ENCODE assay signal across 21 cellular contexts in genomic region chr7:1911571-1911970, GRCh38.
"Had no signal": no experiment of that assay in that cellular context is flagged by ENCODE, and none has a peak within 500 bp of the region (broad histone marks: within the 10 kb centered on the region; RNA-seq: fewer than 3 reads in every experiment).

No MANE protein-coding gene starts in this region.

- H3K36me3 Mint-ChIP-seq: natural killer cell treated with Interleukin-12 subunit alpha and Interleukin-12 subunit beta and Interleukin-15 and Interleukin-18, amount 100 ng/mL, for 72 hours had no signal

- DNase-seq: cerebellar nuclear complex; dermis blood vessel endothelial cell; gastrocnemius medialis; islet precursor cell; left ventricle myocardium inferior; mesenchymal stem cell; midbrain; occipital lobe; right lobe of liver; stimulated activated CD4-positive, alpha-beta T cell treated with anti-CD3 and anti-CD28 coated beads, Interleukin-4, amount 100 ng/mL, for 1 hour; stimulated activated CD8-positive, alpha-beta memory T cell treated with anti-CD3 and anti-CD28 coated beads, Interleukin-4, amount 100 ng/mL, for 48 hours; stimulated activated naive B cell treated with anti-CD40 and anti-IgM and Interleukin-4, amounts not matched to agents 10 μg/mL and 1 μg/mL and 100 μg/mL, for 72 hours; stimulated activated naive CD8-positive, alpha-beta T cell treated with anti-CD3 and anti-CD28 coated beads, Interleukin-15, amount 100 ng/mL, for 72 hours; upper lobe of right lung had no signal

- H3K9me3 ChIP-seq: gastrocnemius medialis, left ventricle myocardium inferior, pancreas, right lobe of liver, testis, tibial nerve, upper lobe of right lung had no signal

- H3K27ac Mint-ChIP-seq: natural killer cell treated with Interleukin-12 subunit alpha and Interleukin-12 subunit beta and Interleukin-15 and Interleukin-18, amount 100 ng/mL, for 72 hours; stimulated activated naive CD8-positive, alpha-beta T cell treated with anti-CD3 and anti-CD28 coated beads, Interleukin-15, amount 100 ng/mL, for 72 hours had no signal

- H3K4me3 Mint-ChIP-seq: natural killer cell treated with Interleukin-12 subunit alpha and Interleukin-12 subunit beta and Interleukin-15 and Interleukin-18, amount 100 ng/mL, for 72 hours; stimulated activated naive B cell treated with anti-CD40 and anti-IgM and Interleukin-4, amounts not matched to agents 10 μg/mL and 1 μg/mL and 100 μg/mL, for 72 hours; stimulated activated naive CD8-positive, alpha-beta T cell treated with anti-CD3 and anti-CD28 coated beads, Interleukin-15, amount 100 ng/mL, for 72 hours had no signal

- H3K4me1 ChIP-seq: gastrocnemius medialis, pancreas, right lobe of liver, upper lobe of right lung had no signal

- H3K9me3 Mint-ChIP-seq: natural killer cell treated with Interleukin-12 subunit alpha and Interleukin-12 subunit beta and Interleukin-15 and Interleukin-18, amount 100 ng/mL, for 72 hours; stimulated activated naive B cell treated with anti-CD40 and anti-IgM and Interleukin-4, amounts not matched to agents 10 μg/mL and 1 μg/mL and 100 μg/mL, for 72 hours; stimulated activated naive CD8-positive, alpha-beta T cell treated with anti-CD3 and anti-CD28 coated beads, Interleukin-15, amount 100 ng/mL, for 72 hours had no signal

- H3K27me3 Mint-ChIP-seq: natural killer cell treated with Interleukin-12 subunit alpha and Interleukin-12 subunit beta and Interleukin-15 and Interleukin-18, amount 100 ng/mL, for 72 hours; progenitor cell of endocrine pancreas; stimulated activated naive B cell treated with anti-CD40 and anti-IgM and Interleukin-4, amounts not matched to agents 10 μg/mL and 1 μg/mL and 100 μg/mL, for 72 hours; stimulated activated naive CD8-positive, alpha-beta T cell treated with anti-CD3 and anti-CD28 coated beads, Interleukin-15, amount 100 ng/mL, for 72 hours had no signal

- H3K36me3 ChIP-seq: gastrocnemius medialis, left ventricle myocardium inferior, pancreas, right lobe of liver, upper lobe of right lung had no signal

- H3K4me3 ChIP-seq: gastrocnemius medialis, left ventricle myocardium inferior, lung, pancreas, right lobe of liver, testis, tibial nerve, upper lobe of right lung had no signal

- H3K27me3 ChIP-seq: gastrocnemius medialis, pancreas, right lobe of liver, testis, tibial nerve, upper lobe of right lung had no signal

- H3K27ac ChIP-seq: gastrocnemius medialis, left ventricle myocardium inferior, pancreas, right lobe of liver, testis, tibial nerve, upper lobe of right lung had no signal

- ATAC-seq: esophagus mucosa; gastrocnemius medialis; natural killer cell treated with Interleukin-12 subunit alpha and Interleukin-12 subunit beta and Interleukin-15 and Interleukin-18, amount 100 ng/mL, for 72 hours; pancreas; right lobe of liver; stimulated activated naive B cell treated with anti-CD40 and anti-IgM and Interleukin-4, amounts not matched to agents 10 μg/mL and 1 μg/mL and 100 μg/mL, for 72 hours; stimulated activated naive CD8-positive, alpha-beta T cell treated with anti-CD3 and anti-CD28 coated beads, Interleukin-15, amount 100 ng/mL, for 72 hours; upper lobe of right lung had no signal
